In genomic region chr1:1206376-1207253, GRCh38 we compare ENCODE assay signal across 8 cellular contexts. TPM values are rescaled to one million over a fixed set of nuclear protein-coding genes. Genes with fewer than 3 reads are reported as not detected.
DNase-seq lines count a peak whose midpoint lies in the region; ATAC-seq, FAIRE-seq and TF ChIP-seq lines count a peak whose summit lies in the region.

Gene TNFRSF18, minus strand, starts transcription at chr1:1206592. Its CDS starts 21 bp downstream, at chr1:1206571.

- H3K4me3 ChIP-seq in ectodermal cell (ENCODE audit: insufficient read depth, low read depth, low read length) = peak within 1 kb of the TSS; percentile 23

- intact Hi-C loops in posterior vena cava (cut with DNase I) = no loop called here

- no peak for TF ChIP-seq POLR2A in GM12892 (IDR thresholded peaks at IDR 0.05; ENCODE audit: low read depth, low read length)

- FAIRE-seq in GM12892 (lab: Jason Lieb, UNC) = peak; percentile 70

- CTCF ChIA-PET in T-cell (lab: Charles Lee) = no interaction called here

- 21 to 22% methylated on average over 59 of the region's 59 CpGs for WGBS in ectodermal cell, 2 experiments

- ATAC-seq in T-cell (replicated peaks in 1 of 4) = peak in 2 of 4 experiments; percentile 14 to 23
- ATAC-seq in GM21737 (IDR thresholded peaks at IDR 0.05; ENCODE audit: unreplicated experiment) = no peak
- ATAC-seq in HG03565 (IDR thresholded peaks at IDR 0.05; ENCODE audit: unreplicated experiment) = no peak

- no peaks in the 10 kb centered on the region for H3K27me3 Mint-ChIP-seq in T-cell

- POLR2A ChIA-PET in T-cell (lab: Charles Lee) = no interaction called here

- H3K4me1 Mint-ChIP-seq in T-cell = peaks cover 15 to 35% (median 18%) of the 10 kb centered on the region in 3 donors

- peak within 1 kb of the TSS in 1 of 2 donors; percentile 4 for H3K27ac Mint-ChIP-seq in T-cell

- no peaks in the 10 kb centered on the region for H3K9me3 Mint-ChIP-seq in T-cell

- H3K36me3 Mint-ChIP-seq in T-cell = no peaks in the 10 kb centered on the region

- peaks cover 55% of the 10 kb centered on the region for H3K27me3 ChIP-seq in ectodermal cell (ENCODE audit: control insufficient read depth, insufficient read depth, low read length, poor library complexity, severe bottlenecking)

- peaks cover 8% of the 10 kb centered on the region for H3K4me1 ChIP-seq in ectodermal cell (ENCODE audit: control insufficient read depth, insufficient read depth, low read length)

- no peak within 1 kb of the TSS for H3K27ac ChIP-seq in ectodermal cell (ENCODE audit: insufficient read depth, low read depth, low read length, poor library complexity, severe bottlenecking)

- DNase-seq in GM12892 (ENCODE audit: insufficient read length) = no peak
- DNase-seq in T-cell = peak in 4 of 34 experiments; percentile 27 to 46 (median 36)
- DNase-seq in posterior vena cava (ENCODE audit: low spot score) = peak; percentile 67
- DNase-seq in cerebellum (ENCODE audit: low spot score) = no peak
- DNase-seq in NCI-H524 (lab: John Stamatoyannopoulos, UW) = no peak

- H3K36me3 ChIP-seq in ectodermal cell (ENCODE audit: control insufficient read depth, insufficient read depth, low read length) = no peaks in the 10 kb centered on the region

- H3K9me3 ChIP-seq in ectodermal cell (ENCODE audit: control insufficient read depth, low read length) = no peaks in the 10 kb centered on the region

- H3K4me3 Mint-ChIP-seq in T-cell = peak within 1 kb of the TSS; percentile 43 to 72 (median 52)

RNA-seq across cellular contexts. Expression of gene TNFRSF18, which starts in this region (rescaled TPM):
- polyA plus RNA-seq in GM12892 (2012; ENCODE audit: missing spikeins) = 3.6 TPM
- total RNA-seq in T-cell (10 to 100 TPM in 4 of 5 donors, 1 to 10 TPM in 1; 6.4 to 20.5 (median 13.3) TPM), posterior vena cava (under 1 TPM; 0.33 to 0.93 TPM), cerebellum (not detected)
- not detected for polyA plus RNA-seq in ectodermal cell (2013, experiment 1 of 4)
- polyA plus RNA-seq in ectodermal cell (2013, experiment 2 of 4) = not detected
- polyA plus RNA-seq in ectodermal cell (2013, experiment 3 of 4) = 0.59 TPM
- not detected for polyA plus RNA-seq in ectodermal cell (2013, experiment 4 of 4)

Comparison
In these comparisons a context has a peak if more than half of its experiments do, and no peak if none do; other contexts are left out.
1. Peak in DNase-seq in posterior vena cava; RNA of the gene not detected or under 1 TPM.